ENCODE assay signal across 9 cellular contexts in genomic region chr4:25725870-25726269, GRCh38.
"Had no signal": no experiment of that assay in that cellular context is flagged by ENCODE, and none has a peak within 500 bp of the region (broad histone marks: within the 10 kb centered on the region; RNA-seq: fewer than 3 reads in every experiment).

No MANE protein-coding gene starts in this region.

- H3K27ac ChIP-seq: HL-60 had no signal

- FAIRE-seq: H1, H54, HepG2 had no signal

- H3K4me3 ChIP-seq: GM23338 had no signal

- DNase-seq: H9, HCEC 1CT, KG1 had no signal

- H3K4me3 Mint-ChIP-seq: GM23338, H9 had no signal

- H3K27ac Mint-ChIP-seq: GM23338 had no signal

- H2AFZ ChIP-seq: GM23338 had no signal

- H3K4me1 Mint-ChIP-seq: GM23338, H9 had no signal

- ATAC-seq: GM23338, HepG2 had no signal

- H3K27me3 Mint-ChIP-seq: IgD-negative memory B cell had no signal

- H3K9me3 Mint-ChIP-seq: H9, IgD-negative memory B cell had no signal

- H3K4me2 ChIP-seq: GM23338 had no signal
